ENCODE assay signal across 24 cellular contexts in the genomic region with DNA sequence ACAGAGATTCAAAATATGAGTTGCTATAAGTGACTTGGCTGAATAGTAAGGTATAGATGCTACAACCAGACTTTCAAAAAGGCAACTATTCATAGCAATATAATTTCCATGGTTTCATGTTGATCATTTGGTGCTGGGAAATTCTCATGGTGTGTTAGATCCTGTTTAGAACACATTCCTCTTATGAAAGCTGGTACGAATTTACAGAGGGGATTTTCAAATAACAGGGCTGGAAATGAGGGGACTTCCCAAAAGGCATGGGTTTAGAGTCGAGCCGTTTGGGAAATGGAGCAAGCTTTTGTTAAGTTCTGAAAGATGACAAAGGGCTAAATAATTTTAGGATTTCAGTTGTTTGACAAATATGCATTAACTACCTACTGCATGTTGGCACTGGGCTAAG.
"Had no signal": no experiment of that assay in that cellular context is flagged by ENCODE, and none has a peak within 500 bp of the region (broad histone marks: within the 10 kb centered on the region; RNA-seq: fewer than 3 reads in every experiment).

No MANE protein-coding gene starts in this region.

- H3K4me3 ChIP-seq: cardiac muscle cell, lower lobe of right lung, sigmoid colon, transverse colon had no signal

- H3K36me3 ChIP-seq: cardiac muscle cell, lower lobe of right lung, sigmoid colon, transverse colon had no signal

- ATAC-seq: foreskin keratinocyte; left lobe of liver; lower lobe of right lung; natural killer cell; stimulated activated naive B cell treated with anti-CD40 and anti-IgM and Interleukin-4, amounts not matched to agents 10 μg/mL and 1 μg/mL and 100 μg/mL, for 72 hours had no signal

- H3K4me1 Mint-ChIP-seq: natural killer cell had no signal

- H3K4me1 ChIP-seq: lower lobe of right lung had no signal

- FAIRE-seq: endometrium, urothelium cell line had no signal

- DNase-seq: activated CD8-positive, alpha-beta memory T cell treated with anti-CD3 and anti-CD28 coated beads, Interleukin-2, amount 50 U/mL, for 48 hours; activated gamma-delta T cell treated with Interleukin-2 at 50 U/mL for 16 hours; amniotic stem cell; cortex of kidney; effector CD4-positive, alpha-beta T cell; erythroblast; foreskin keratinocyte; lower lobe of right lung; midbrain; natural killer cell; retina; sigmoid colon; stimulated activated CD4-positive, alpha-beta T cell treated with anti-CD3 and anti-CD28 coated beads, Interleukin-2, amount 100 ng/mL, for 48 hours; stimulated activated CD8-positive, alpha-beta memory T cell treated with anti-CD3 and anti-CD28 coated beads, Interleukin-4, amount 100 ng/mL, for 48 hours; stimulated activated naive B cell treated with anti-CD40 and anti-IgM and Interleukin-4, amounts not matched to agents 10 μg/mL and 1 μg/mL and 100 μg/mL, for 72 hours; T-helper 9 cell; transverse colon had no signal

- H3K27me3 Mint-ChIP-seq: progenitor cell of endocrine pancreas had no signal

- H3K4me3 Mint-ChIP-seq: activated naive CD8-positive, alpha-beta T cell; activated T-helper 1 cell treated with anti-CD3 and anti-CD28 coated beads, Interleukin-12 subunit alpha, Interleukin-12 subunit beta, Interleukin-2, Interleukin-4 antibody, amounts not matched to agents 30 ng/mL and 10 ng/mL and 1 ng/mL, durations not matched to agents 14 hours and 24 hours and 36 hours; natural killer cell; stimulated activated naive B cell treated with anti-CD40 and anti-IgM and Interleukin-4, amounts not matched to agents 10 μg/mL and 1 μg/mL and 100 μg/mL, for 72 hours had no signal

- H3K9me3 ChIP-seq: lower lobe of right lung, sigmoid colon, transverse colon had no signal

- H3K36me3 Mint-ChIP-seq: activated naive CD8-positive, alpha-beta T cell; natural killer cell had no signal

- H3K27ac Mint-ChIP-seq: activated naive CD8-positive, alpha-beta T cell; activated T-helper 1 cell treated with anti-CD3 and anti-CD28 coated beads, Interleukin-12 subunit alpha, Interleukin-12 subunit beta, Interleukin-2, Interleukin-4 antibody, amounts not matched to agents 30 ng/mL and 10 ng/mL and 1 ng/mL, durations not matched to agents 14 hours and 24 hours and 36 hours; natural killer cell; progenitor cell of endocrine pancreas; stimulated activated naive B cell treated with anti-CD40 and anti-IgM and Interleukin-4, amounts not matched to agents 10 μg/mL and 1 μg/mL and 100 μg/mL, for 72 hours had no signal

- H3K9me3 Mint-ChIP-seq: activated T-helper 1 cell treated with anti-CD3 and anti-CD28 coated beads, Interleukin-12 subunit alpha, Interleukin-12 subunit beta, Interleukin-2, Interleukin-4 antibody, amounts not matched to agents 30 ng/mL and 10 ng/mL and 1 ng/mL, durations not matched to agents 14 hours and 24 hours and 36 hours; natural killer cell; stimulated activated naive B cell treated with anti-CD40 and anti-IgM and Interleukin-4, amounts not matched to agents 10 μg/mL and 1 μg/mL and 100 μg/mL, for 72 hours had no signal

- H3K27me3 ChIP-seq: cardiac muscle cell, foreskin keratinocyte, sigmoid colon, transverse colon had no signal

- H3K27ac ChIP-seq: cardiac muscle cell, foreskin keratinocyte, lower lobe of right lung, sigmoid colon, transverse colon had no signal
